In the genomic region with DNA sequence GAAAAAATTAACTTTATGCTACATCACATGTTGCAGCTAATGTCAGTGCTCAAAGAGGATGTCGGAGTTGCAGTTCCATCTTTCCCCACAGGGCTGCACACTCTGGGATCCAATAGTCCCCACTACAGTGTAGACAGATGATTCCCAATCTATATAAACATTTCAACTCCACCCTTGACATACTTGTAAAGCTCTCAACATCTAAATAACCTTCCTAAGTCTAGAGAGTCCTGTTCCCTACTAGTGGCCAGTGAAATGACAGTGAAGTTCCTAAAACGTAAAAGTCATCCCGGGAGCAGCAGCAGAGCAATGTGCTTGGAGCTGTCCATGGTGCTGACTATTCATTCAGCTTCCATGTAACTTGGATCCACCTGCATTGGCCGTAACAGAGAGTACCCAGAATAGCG, we compare ENCODE assay signal across 8 cellular contexts.
DNase-seq lines count a peak whose midpoint lies in the region; ATAC-seq and TF ChIP-seq lines count a peak whose summit lies in the region.

No MANE protein-coding gene starts in this region.

- no peak overlapping the region for H3K27ac Mint-ChIP-seq in activated T-cell treated with anti-CD3 and anti-CD28 coated beads, Interleukin-2, amount 50 U/mL, for 24 hours

- peak; percentile 85 for ATAC-seq in GM21825 (IDR thresholded peaks at IDR 0.05; ENCODE audit: unreplicated experiment)

- H2AFZ ChIP-seq in parathyroid adenoma = no peak overlapping the region

- H3K27me3 ChIP-seq in parathyroid adenoma (ENCODE audit: control insufficient read depth, insufficient read depth, low read length) = no peaks in the 10 kb centered on the region

- H3K9me3 ChIP-seq in parathyroid adenoma (ENCODE audit: control insufficient read depth, low read length) = no peaks in the 10 kb centered on the region

- DNase-seq in activated T-cell treated with anti-CD3 and anti-CD28 coated beads, Interleukin-2, amount 50 U/mL, for 48 hours = peak; percentile 19 to 28
- no peak for DNase-seq in activated T-cell treated with anti-CD3 and anti-CD28 coated beads, Interleukin-2, amount 50 U/mL, for 24 hours
- DNase-seq in HUDEP-2 (lab: John Stamatoyannopoulos, UW; ENCODE audit: unreplicated experiment in 76 of 76) (peak in 56 of 76 experiments; percentile 1 to 73 (median 22)), T-helper 9 cell (peak; percentile 10), fibroblast of mammary gland (ENCODE audit: low read depth) (peak; percentile 46), cerebellum (ENCODE audit: low spot score) (no peak)

- H3K4me1 Mint-ChIP-seq in activated T-cell treated with anti-CD3 and anti-CD28 coated beads, Interleukin-2, amount 50 U/mL, for 24 hours (ENCODE audit: low read depth) = no peaks in the 10 kb centered on the region

- H3K36me3 ChIP-seq in parathyroid adenoma (ENCODE audit: control insufficient read depth, insufficient read depth, low read length) = no peaks in the 10 kb centered on the region

- no peak overlapping the region for H3K27ac ChIP-seq in parathyroid adenoma

- H3K36me3 Mint-ChIP-seq in activated T-cell treated with anti-CD3 and anti-CD28 coated beads, Interleukin-2, amount 50 U/mL, for 24 hours (ENCODE audit: low read depth) = no peaks in the 10 kb centered on the region

- H3K4me1 ChIP-seq in parathyroid adenoma = no peaks in the 10 kb centered on the region

- no peaks in the 10 kb centered on the region for H3K79me2 ChIP-seq in parathyroid adenoma

- H3K9me3 Mint-ChIP-seq in activated T-cell treated with anti-CD3 and anti-CD28 coated beads, Interleukin-2, amount 50 U/mL, for 24 hours = peaks cover 8% of the 10 kb centered on the region

- TF ChIP-seq CTCF in fibroblast of mammary gland (conservative IDR thresholded peaks at IDR 0.05; ENCODE audit: control insufficient read depth, insufficient read depth, low read depth, low read length) = peak; percentile 38
- peak; percentile 60 for TF ChIP-seq CTCF in parathyroid adenoma (IDR thresholded peaks at IDR 0.05)

- no peak overlapping the region for H3K4me2 ChIP-seq in parathyroid adenoma (ENCODE audit: low read length)

- H3K9ac ChIP-seq in parathyroid adenoma = no peak overlapping the region

- H3K4me3 ChIP-seq in fibroblast of mammary gland (ENCODE audit: control insufficient read depth, low read depth, low read length) (no peak overlapping the region), parathyroid adenoma (ENCODE audit: low read depth, low read length) (no peak overlapping the region)

- peaks cover 19% of the 10 kb centered on the region for H3K27me3 Mint-ChIP-seq in activated T-cell treated with anti-CD3 and anti-CD28 coated beads, Interleukin-2, amount 50 U/mL, for 24 hours

- no peak overlapping the region for H3K4me3 Mint-ChIP-seq in activated T-cell treated with anti-CD3 and anti-CD28 coated beads, Interleukin-2, amount 50 U/mL, for 24 hours

Comparison
In these comparisons a context has a peak if more than half of its experiments do, and no peak if none do; other contexts are left out.
1. DNase-seq: peak in activated T-cell treated with anti-CD3 and anti-CD28 coated beads, Interleukin-2, amount 50 U/mL, for 48 hours (2 of 2), HUDEP-2 (56 of 76), T-helper 9 cell (single experiment) and fibroblast of mammary gland (single experiment); none in activated T-cell treated with anti-CD3 and anti-CD28 coated beads, Interleukin-2, amount 50 U/mL, for 24 hours (single experiment) and cerebellum (single experiment).